Comparison of ENCODE assay signal across 1 cellular context in genomic region chr11:95150977-95151684, GRCh38.
TF ChIP-seq lines count a peak whose summit lies in the region.

No MANE protein-coding gene starts in this region.

TF ChIP-seq in K562, 482 proteins besides CTCF, POLR2A, EP300 and RAD21 (continued from another document):
- no peak for TF ChIP-seq E2F8 (IDR thresholded peaks at IDR 0.05; ENCODE audit: low read depth, partially characterized antibody)
- no peak for TF ChIP-seq YBX1 (IDR thresholded peaks at IDR 0.05)
- no peak for TF ChIP-seq ZBTB26 (CRISPR knock-in tag; IDR thresholded peaks at IDR 0.05)
- no peak for TF ChIP-seq ZBTB49 (CRISPR knock-in tag; IDR thresholded peaks at IDR 0.05; ENCODE audit: borderline replicate concordance)
- TF ChIP-seq EWSR1 (IDR thresholded peaks at IDR 0.05; ENCODE audit: borderline replicate concordance, low read depth, partially characterized antibody): no peak
- no peak for TF ChIP-seq RBM22 (IDR thresholded peaks at IDR 0.05; ENCODE audit: low read depth, low read length, poor library complexity, severe bottlenecking)
- TF ChIP-seq ZNF444 (CRISPR knock-in tag; IDR thresholded peaks at IDR 0.05): no peak
- no peak for TF ChIP-seq ZNF318 (IDR thresholded peaks at IDR 0.05; ENCODE audit: borderline replicate concordance in 1 of 2, low read depth in 1 of 2)
- no peak for TF ChIP-seq ZNF165 (CRISPR knock-in tag; IDR thresholded peaks at IDR 0.05; ENCODE audit: borderline replicate concordance)
- TF ChIP-seq ZBTB8A (IDR thresholded peaks at IDR 0.05; ENCODE audit: partially characterized antibody): no peak
- no peak for TF ChIP-seq TRIM28 (IDR thresholded peaks at IDR 0.05)
- TF ChIP-seq KDM1A (IDR thresholded peaks at IDR 0.05): no peak
- no peak for TF ChIP-seq HMG20A (CRISPR knock-in tag; conservative IDR thresholded peaks at IDR 0.05)
- TF ChIP-seq ZBTB34 (CRISPR knock-in tag; IDR thresholded peaks at IDR 0.05): no peak
- no peak for TF ChIP-seq NEUROD1 (IDR thresholded peaks at IDR 0.05; ENCODE audit: borderline replicate concordance, low read depth, low read length, partially characterized antibody)
- TF ChIP-seq ZNF512 (tag; IDR thresholded peaks at IDR 0.05): no peak
- no peak for TF ChIP-seq DLX4 (CRISPR knock-in tag; IDR thresholded peaks at IDR 0.05)
- TF ChIP-seq ZFP91 (CRISPR knock-in tag; IDR thresholded peaks at IDR 0.05): no peak
- no peak for TF ChIP-seq ZNF280A (IDR thresholded peaks at IDR 0.05; ENCODE audit: low read depth, partially characterized antibody)
- TF ChIP-seq ARID1B (IDR thresholded peaks at IDR 0.05): no peak
- peak; percentile 1; the same call in 1 of the 2 replicates for TF ChIP-seq TFAP4 (CRISPR knock-in tag; IDR thresholded peaks at IDR 0.05; ENCODE audit: borderline replicate concordance)
- TF ChIP-seq ELK3 (CRISPR knock-in tag; IDR thresholded peaks at IDR 0.05): no peak
- no peak for TF ChIP-seq PCBP1 (IDR thresholded peaks at IDR 0.05; ENCODE audit: low read depth, low read length, poor library complexity, severe bottlenecking)
- TF ChIP-seq SMAD3 (CRISPR knock-in tag; conservative IDR thresholded peaks at IDR 0.05): no peak
- TF ChIP-seq DNMT1 (IDR thresholded peaks at IDR 0.05): no peak
- TF ChIP-seq NBN (IDR thresholded peaks at IDR 0.05; ENCODE audit: low read depth): no peak
- no peak for TF ChIP-seq RFX5 (IDR thresholded peaks at IDR 0.05; ENCODE audit: low read depth, low read length)
- TF ChIP-seq DMBX1 (CRISPR knock-in tag; IDR thresholded peaks at IDR 0.05; ENCODE audit: borderline replicate concordance): 0 out of 2 replicates have a peak, but pooled peaks have one; percentile 24
